1 cellular context compared by ENCODE assay signal in the genomic region with DNA sequence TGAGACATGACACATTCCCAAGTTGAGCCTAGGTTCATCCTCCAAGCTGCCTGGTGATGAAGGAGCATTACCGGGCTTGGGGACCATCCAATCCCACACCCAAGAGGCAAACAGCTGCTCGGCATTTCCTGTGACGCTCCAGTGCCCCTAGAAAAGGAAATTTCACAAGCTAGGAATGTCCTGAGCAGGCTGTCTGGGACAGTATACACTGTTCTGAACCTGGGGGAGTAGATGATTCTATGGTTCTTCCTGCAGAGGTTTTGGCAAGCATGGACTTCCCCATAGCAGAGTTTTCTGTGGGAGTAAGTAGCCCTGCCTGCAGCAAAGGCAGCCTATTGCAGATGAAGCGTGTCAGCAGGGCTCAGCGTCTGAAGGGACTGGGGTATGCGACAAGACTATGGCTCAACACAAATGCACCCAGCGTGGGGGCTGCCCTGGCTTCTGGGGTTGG.
TF ChIP-seq lines count a peak whose summit lies in the region.

No MANE protein-coding gene starts in this region.

TF ChIP-seq in HepG2, 621 proteins besides CTCF, POLR2A, EP300 and RAD21 (continued from another document):
- TF ChIP-seq, protein P1, sequence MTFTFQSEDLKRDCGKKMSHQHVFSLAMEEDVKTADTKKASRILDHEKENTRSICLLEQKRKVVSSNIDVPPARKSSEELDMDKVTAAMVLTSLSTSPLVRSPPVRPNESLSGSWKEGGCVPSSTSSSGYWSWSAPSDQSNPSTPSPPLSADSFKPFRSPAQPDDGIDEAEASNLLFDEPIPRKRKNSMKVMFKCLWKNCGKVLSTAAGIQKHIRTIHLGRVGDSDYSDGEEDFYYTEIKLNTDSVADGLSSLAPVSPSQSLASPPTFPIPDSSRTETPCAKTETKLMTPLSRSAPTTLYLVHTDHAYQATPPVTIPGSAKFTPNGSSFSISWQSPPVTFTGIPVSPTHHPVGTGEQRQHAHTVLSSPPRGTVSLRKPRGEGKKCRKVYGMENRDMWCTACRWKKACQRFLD (CRISPR knock-in tag; IDR thresholded peaks at IDR 0.05; ENCODE audit: borderline replicate concordance): no peak
- TF ChIP-seq U2AF2 (IDR thresholded peaks at IDR 0.05; ENCODE audit: low read depth, low read length) (no peak), HNRNPK (IDR thresholded peaks at IDR 0.05; ENCODE audit: low read depth, low read length, poor library complexity, severe bottlenecking) (no peak), KDM6A (CRISPR knock-in tag; IDR thresholded peaks at IDR 0.05; ENCODE audit: low read depth) (no peak), PHF5A (CRISPR knock-in tag; IDR thresholded peaks at IDR 0.05; ENCODE audit: low read depth, unreplicated experiment) (no peak), ZNF407 (CRISPR knock-in tag; IDR thresholded peaks at IDR 0.05; ENCODE audit: not compliant biosample characterization) (no peak), GABPA (IDR thresholded peaks at IDR 0.05; ENCODE audit: low read depth, low read length) (no peak), GABPA (CRISPR knock-in tag; IDR thresholded peaks at IDR 0.05; ENCODE audit: low read depth) (no peak), ZNF12 (CRISPR knock-in tag; IDR thresholded peaks at IDR 0.05) (no peak), IRF9 (CRISPR knock-in tag; IDR thresholded peaks at IDR 0.05; ENCODE audit: borderline replicate concordance) (no peak), ARID2 (CRISPR knock-in tag; IDR thresholded peaks at IDR 0.05; ENCODE audit: borderline replicate concordance) (no peak), MAFG (CRISPR knock-in tag; IDR thresholded peaks at IDR 0.05) (no peak), TOPORS (CRISPR knock-in tag; IDR thresholded peaks at IDR 0.05) (no peak), RXRB (CRISPR knock-in tag; IDR thresholded peaks at IDR 0.05; ENCODE audit: borderline replicate concordance) (no peak), KDM5B (CRISPR knock-in tag; IDR thresholded peaks at IDR 0.05; ENCODE audit: borderline replicate concordance) (no peak), ZNF17 (CRISPR knock-in tag; IDR thresholded peaks at IDR 0.05) (no peak), PAWR (CRISPR knock-in tag; IDR thresholded peaks at IDR 0.05; ENCODE audit: borderline replicate concordance) (no peak)
- TF ChIP-seq, protein P2, sequence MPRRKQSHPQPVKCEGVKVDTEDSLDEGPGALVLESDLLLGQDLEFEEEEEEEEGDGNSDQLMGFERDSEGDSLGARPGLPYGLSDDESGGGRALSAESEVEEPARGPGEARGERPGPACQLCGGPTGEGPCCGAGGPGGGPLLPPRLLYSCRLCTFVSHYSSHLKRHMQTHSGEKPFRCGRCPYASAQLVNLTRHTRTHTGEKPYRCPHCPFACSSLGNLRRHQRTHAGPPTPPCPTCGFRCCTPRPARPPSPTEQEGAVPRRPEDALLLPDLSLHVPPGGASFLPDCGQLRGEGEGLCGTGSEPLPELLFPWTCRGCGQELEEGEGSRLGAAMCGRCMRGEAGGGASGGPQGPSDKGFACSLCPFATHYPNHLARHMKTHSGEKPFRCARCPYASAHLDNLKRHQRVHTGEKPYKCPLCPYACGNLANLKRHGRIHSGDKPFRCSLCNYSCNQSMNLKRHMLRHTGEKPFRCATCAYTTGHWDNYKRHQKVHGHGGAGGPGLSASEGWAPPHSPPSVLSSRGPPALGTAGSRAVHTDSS (CRISPR knock-in tag; conservative IDR thresholded peaks at IDR 0.05): no peak
- TF ChIP-seq, protein P3, sequence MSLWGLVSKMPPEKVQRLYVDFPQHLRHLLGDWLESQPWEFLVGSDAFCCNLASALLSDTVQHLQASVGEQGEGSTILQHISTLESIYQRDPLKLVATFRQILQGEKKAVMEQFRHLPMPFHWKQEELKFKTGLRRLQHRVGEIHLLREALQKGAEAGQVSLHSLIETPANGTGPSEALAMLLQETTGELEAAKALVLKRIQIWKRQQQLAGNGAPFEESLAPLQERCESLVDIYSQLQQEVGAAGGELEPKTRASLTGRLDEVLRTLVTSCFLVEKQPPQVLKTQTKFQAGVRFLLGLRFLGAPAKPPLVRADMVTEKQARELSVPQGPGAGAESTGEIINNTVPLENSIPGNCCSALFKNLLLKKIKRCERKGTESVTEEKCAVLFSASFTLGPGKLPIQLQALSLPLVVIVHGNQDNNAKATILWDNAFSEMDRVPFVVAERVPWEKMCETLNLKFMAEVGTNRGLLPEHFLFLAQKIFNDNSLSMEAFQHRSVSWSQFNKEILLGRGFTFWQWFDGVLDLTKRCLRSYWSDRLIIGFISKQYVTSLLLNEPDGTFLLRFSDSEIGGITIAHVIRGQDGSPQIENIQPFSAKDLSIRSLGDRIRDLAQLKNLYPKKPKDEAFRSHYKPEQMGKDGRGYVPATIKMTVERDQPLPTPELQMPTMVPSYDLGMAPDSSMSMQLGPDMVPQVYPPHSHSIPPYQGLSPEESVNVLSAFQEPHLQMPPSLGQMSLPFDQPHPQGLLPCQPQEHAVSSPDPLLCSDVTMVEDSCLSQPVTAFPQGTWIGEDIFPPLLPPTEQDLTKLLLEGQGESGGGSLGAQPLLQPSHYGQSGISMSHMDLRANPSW (CRISPR knock-in tag; IDR thresholded peaks at IDR 0.05; ENCODE audit: borderline replicate concordance): no peak
